In the genomic region with DNA sequence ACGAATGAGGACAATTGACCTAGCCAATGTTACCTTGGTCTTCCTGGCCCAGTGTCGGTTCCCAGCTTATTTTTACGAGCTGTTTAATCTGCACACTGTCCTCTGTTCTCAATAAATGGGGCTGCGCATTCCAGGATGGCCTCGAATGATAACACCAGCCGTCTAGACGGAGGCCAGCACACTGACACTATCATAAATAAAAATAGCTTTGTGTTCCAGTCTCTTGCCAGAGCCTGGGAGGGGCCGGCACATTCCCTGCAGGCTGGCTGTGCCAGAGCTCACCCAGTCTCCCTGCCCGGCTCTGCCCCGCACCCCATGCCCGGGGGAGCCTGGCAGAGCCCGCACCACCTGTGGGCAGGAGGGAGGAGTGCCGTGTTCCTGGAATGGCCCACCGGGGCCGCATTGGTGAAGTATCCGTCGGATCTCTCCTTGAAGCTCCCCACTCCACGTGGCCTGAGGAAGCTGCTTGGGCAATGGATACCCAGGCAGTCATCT, we compare ENCODE assay signal across 14 cellular contexts.
DNase-seq lines count a peak whose midpoint lies in the region; ATAC-seq and TF ChIP-seq lines count a peak whose summit lies in the region.
"Had no signal": no experiment of that assay in that cellular context is flagged by ENCODE, and none has a peak within 500 bp of the region (broad histone marks: within the 10 kb centered on the region; RNA-seq: fewer than 3 reads in every experiment).

No MANE protein-coding gene starts in this region.

- ATAC-seq in heart right ventricle (peak; percentile 86 to 97 (median 92)), upper lobe of right lung (peak; percentile 33), GM18505 (IDR thresholded peaks at IDR 0.05; ENCODE audit: unreplicated experiment) (no peak)
- no peak for ATAC-seq in stimulated activated naive B cell treated with anti-CD40 and anti-IgM and Interleukin-4, amounts not matched to agents 10 μg/mL and 1 μg/mL and 100 μg/mL, for 72 hours (replicated peaks)

- intact Hi-C loops in heart right ventricle (cut with DNase I) (loop anchor here in 3 of 10 donors (5.0 to 10.0 kb wide), 2 partner anchors 58 to 60 kb away; no protein-coding TSS in a partner anchor), upper lobe of right lung (cut with DNase I) (no loop called here), breast epithelium (cut with DNase I; ENCODE audit: low total_unique reads) (no loop called here)
- intact Hi-C loops in activated T-helper 2 cell treated with anti-CD3 and anti-CD28 coated beads, Interferon-gamma antibody, Interleukin-2, Interleukin-4, amounts not matched to agents 10 μg/mL and 5 μg/mL and 100 μg/mL, durations not matched to agents 14 hours and 24 hours and 36 hours (cut with micrococcal nuclease) = no loop called here

- peaks cover 18% of the 10 kb centered on the region for H3K27me3 Mint-ChIP-seq in neural progenitor cell (ENCODE audit: insufficient read depth, low read depth)
- H3K27me3 Mint-ChIP-seq in stimulated activated naive B cell treated with anti-CD40 and anti-IgM and Interleukin-4, amounts not matched to agents 10 μg/mL and 1 μg/mL and 100 μg/mL, for 72 hours = peaks cover 0 to 5% of the 10 kb centered on the region in 2 donors
- H3K27me3 Mint-ChIP-seq in activated T-helper 2 cell treated with anti-CD3 and anti-CD28 coated beads, Interferon-gamma antibody, Interleukin-2, Interleukin-4, amounts not matched to agents 10 μg/mL and 5 μg/mL and 100 μg/mL, durations not matched to agents 14 hours and 24 hours and 36 hours (ENCODE audit: low read depth) = peaks cover 7% of the 10 kb centered on the region

- H3K4me2 ChIP-seq in neural progenitor cell = no peak overlapping the region

- peak in 3 of 9 donors; percentile 8 to 22 (median 18) for TF ChIP-seq CTCF in heart right ventricle (IDR thresholded peaks at IDR 0.05)
- no peak for TF ChIP-seq CTCF in neural progenitor cell (IDR thresholded peaks at IDR 0.05)
- no peak for TF ChIP-seq CTCF in upper lobe of right lung (IDR thresholded peaks at IDR 0.05)
- no peak for TF ChIP-seq CTCF in breast epithelium (IDR thresholded peaks at IDR 0.05)

- no peaks in the 10 kb centered on the region for H3K79me2 ChIP-seq in neural progenitor cell (ENCODE audit: low read depth)

- H3K36me3 ChIP-seq in heart right ventricle (no peaks in the 10 kb centered on the region), neural progenitor cell (no peaks in the 10 kb centered on the region), upper lobe of right lung (no peaks in the 10 kb centered on the region), breast epithelium (no peaks in the 10 kb centered on the region)

- WGBS in heart right ventricle, 2 donors = 30 to 32% methylated on average over 18 of the region's 18 CpGs

- H3F3A ChIP-seq in neural progenitor cell (ENCODE audit: low read depth) = no peaks in the 10 kb centered on the region

- peaks cover 7 to 41% (median 22%) of the 10 kb centered on the region in 9 donors for H3K4me1 ChIP-seq in heart right ventricle
- no peaks in the 10 kb centered on the region for H3K4me1 ChIP-seq in neural progenitor cell
- H3K4me1 ChIP-seq in upper lobe of right lung = peaks cover 12% of the 10 kb centered on the region
- no peaks in the 10 kb centered on the region for H3K4me1 ChIP-seq in breast epithelium

- DNase-seq in amygdala (lab: John Stamatoyannopoulos, UW) (peak in 39 of 56 donors; percentile 8 to 78 (median 40)), heart right ventricle (peak; percentile 68 to 75), neural progenitor cell (ENCODE audit: low spot score) (no peak), upper lobe of right lung (no peak), breast epithelium (ENCODE audit: low spot score in 2 of 2) (no peak)
- DNase-seq in stimulated activated naive B cell treated with anti-CD40 and anti-IgM and Interleukin-4, amounts not matched to agents 10 μg/mL and 1 μg/mL and 100 μg/mL, for 72 hours = no peak
- DNase-seq in activated T-helper 2 cell treated with anti-CD3 and anti-CD28 coated beads, Interferon-gamma antibody, Interleukin-2, Interleukin-4, amounts not matched to agents 10 μg/mL and 5 μg/mL and 100 μg/mL, durations not matched to agents 14 hours and 24 hours and 36 hours (ENCODE audit: low spot score) = no peak
- DNase-seq: activated CD4-positive, alpha-beta T cell treated with anti-CD3 and anti-CD28 coated beads, Interleukin-2, amount 50 U/mL, for 1 hour; activated naive CD4-positive, alpha-beta T cell treated with Interleukin-2 at 50 U/mL for 16 hours; DND-41; GOT3; NCI-H226; retina had no signal

- no peak overlapping the region for H3K9ac ChIP-seq in neural progenitor cell

- H3K4me1 Mint-ChIP-seq in neural progenitor cell = peaks cover 10% of the 10 kb centered on the region
- H3K4me1 Mint-ChIP-seq in stimulated activated naive B cell treated with anti-CD40 and anti-IgM and Interleukin-4, amounts not matched to agents 10 μg/mL and 1 μg/mL and 100 μg/mL, for 72 hours = peaks cover 13 to 32% of the 10 kb centered on the region in 2 donors
- H3K4me1 Mint-ChIP-seq in activated T-helper 2 cell treated with anti-CD3 and anti-CD28 coated beads, Interferon-gamma antibody, Interleukin-2, Interleukin-4, amounts not matched to agents 10 μg/mL and 5 μg/mL and 100 μg/mL, durations not matched to agents 14 hours and 24 hours and 36 hours (ENCODE audit: low read depth) = peaks cover 13% of the 10 kb centered on the region

- no peak overlapping the region for H3K4me3 ChIP-seq in heart right ventricle
- no peak overlapping the region for H3K4me3 ChIP-seq in neural progenitor cell
- H3K4me3 ChIP-seq in upper lobe of right lung = no peak overlapping the region
- peak overlapping the region in 1 of 3 donors; percentile 28 for H3K4me3 ChIP-seq in breast epithelium

- H4K20me1 ChIP-seq in neural progenitor cell (ENCODE audit: low read depth) = no peaks in the 10 kb centered on the region

- H3K36me3 Mint-ChIP-seq in neural progenitor cell = no peaks in the 10 kb centered on the region
- peaks cover 0 to 2% of the 10 kb centered on the region in 2 donors for H3K36me3 Mint-ChIP-seq in stimulated activated naive B cell treated with anti-CD40 and anti-IgM and Interleukin-4, amounts not matched to agents 10 μg/mL and 1 μg/mL and 100 μg/mL, for 72 hours
- no peaks in the 10 kb centered on the region for H3K36me3 Mint-ChIP-seq in activated T-helper 2 cell treated with anti-CD3 and anti-CD28 coated beads, Interferon-gamma antibody, Interleukin-2, Interleukin-4, amounts not matched to agents 10 μg/mL and 5 μg/mL and 100 μg/mL, durations not matched to agents 14 hours and 24 hours and 36 hours (ENCODE audit: low read depth)

- no peak overlapping the region for H3K4me3 Mint-ChIP-seq in neural progenitor cell
- no peak overlapping the region for H3K4me3 Mint-ChIP-seq in stimulated activated naive B cell treated with anti-CD40 and anti-IgM and Interleukin-4, amounts not matched to agents 10 μg/mL and 1 μg/mL and 100 μg/mL, for 72 hours
- H3K4me3 Mint-ChIP-seq in activated T-helper 2 cell treated with anti-CD3 and anti-CD28 coated beads, Interferon-gamma antibody, Interleukin-2, Interleukin-4, amounts not matched to agents 10 μg/mL and 5 μg/mL and 100 μg/mL, durations not matched to agents 14 hours and 24 hours and 36 hours (ENCODE audit: low read depth) = no peak overlapping the region

- H3K27ac ChIP-seq in heart right ventricle (peak overlapping the region in 9 of 10 donors; percentile 31 to 83 (median 72)), neural progenitor cell (no peak overlapping the region), upper lobe of right lung (no peak overlapping the region), breast epithelium (no peak overlapping the region)

- H3K9me3 ChIP-seq in heart right ventricle (no peaks in the 10 kb centered on the region), neural progenitor cell (ENCODE audit: low read depth) (no peaks in the 10 kb centered on the region), upper lobe of right lung (no peaks in the 10 kb centered on the region), breast epithelium (no peaks in the 10 kb centered on the region)

- H3K27me3 ChIP-seq in heart right ventricle (peaks cover 0 to under 1% (median 0%) of the 10 kb centered on the region in 7 donors), neural progenitor cell (no peaks in the 10 kb centered on the region), upper lobe of right lung (no peaks in the 10 kb centered on the region), breast epithelium (no peaks in the 10 kb centered on the region)

- H3K27ac Mint-ChIP-seq in neural progenitor cell = peak overlapping the region; percentile 57
- no peak overlapping the region for H3K27ac Mint-ChIP-seq in stimulated activated naive B cell treated with anti-CD40 and anti-IgM and Interleukin-4, amounts not matched to agents 10 μg/mL and 1 μg/mL and 100 μg/mL, for 72 hours
- no peak overlapping the region for H3K27ac Mint-ChIP-seq in activated T-helper 2 cell treated with anti-CD3 and anti-CD28 coated beads, Interferon-gamma antibody, Interleukin-2, Interleukin-4, amounts not matched to agents 10 μg/mL and 5 μg/mL and 100 μg/mL, durations not matched to agents 14 hours and 24 hours and 36 hours

- H3K9me3 Mint-ChIP-seq in neural progenitor cell = no peaks in the 10 kb centered on the region
- peaks cover 0 to 2% of the 10 kb centered on the region in 2 donors for H3K9me3 Mint-ChIP-seq in stimulated activated naive B cell treated with anti-CD40 and anti-IgM and Interleukin-4, amounts not matched to agents 10 μg/mL and 1 μg/mL and 100 μg/mL, for 72 hours
- H3K9me3 Mint-ChIP-seq in activated T-helper 2 cell treated with anti-CD3 and anti-CD28 coated beads, Interferon-gamma antibody, Interleukin-2, Interleukin-4, amounts not matched to agents 10 μg/mL and 5 μg/mL and 100 μg/mL, durations not matched to agents 14 hours and 24 hours and 36 hours = no peaks in the 10 kb centered on the region

- TF ChIP-seq POLR2A in GM18505 (IDR thresholded peaks at IDR 0.05; ENCODE audit: borderline replicate concordance, extremely low read depth, insufficient read depth, insufficient read length) (no peak), breast epithelium (IDR thresholded peaks at IDR 0.05) (no peak)

- H2AFZ ChIP-seq in neural progenitor cell (replicated peaks) = no peak overlapping the region

Comparison
In these comparisons a context has a peak if more than half of its experiments do, and no peak if none do; other contexts are left out.
1. DNase-seq: peak in amygdala (39 of 56) and heart right ventricle (2 of 2); none in neural progenitor cell (single experiment), upper lobe of right lung (single experiment), stimulated activated naive B cell treated with anti-CD40 and anti-IgM and Interleukin-4, amounts not matched to agents 10 μg/mL and 1 μg/mL and 100 μg/mL, for 72 hours (single experiment), activated T-helper 2 cell treated with anti-CD3 and anti-CD28 coated beads, Interferon-gamma antibody, Interleukin-2, Interleukin-4, amounts not matched to agents 10 μg/mL and 5 μg/mL and 100 μg/mL, durations not matched to agents 14 hours and 24 hours and 36 hours (single experiment) and breast epithelium (0 of 2).
2. ATAC-seq: peak in heart right ventricle (8 of 8) and upper lobe of right lung (single experiment); none in stimulated activated naive B cell treated with anti-CD40 and anti-IgM and Interleukin-4, amounts not matched to agents 10 μg/mL and 1 μg/mL and 100 μg/mL, for 72 hours (0 of 2) and GM18505 (single experiment).
3. H3K27ac ChIP-seq: peak in heart right ventricle (9 of 10); none in neural progenitor cell (single experiment), upper lobe of right lung (single experiment) and breast epithelium (0 of 2).